Comparison of ENCODE assay signal across 8 cellular contexts in genomic region chr12:77065361-77066204, GRCh38. TPM values are rescaled to one million over a fixed set of nuclear protein-coding genes. Genes with fewer than 3 reads are reported as not detected.
DNase-seq lines count a peak whose midpoint lies in the region; TF ChIP-seq lines count a peak whose summit lies in the region.

A gene with protein sequence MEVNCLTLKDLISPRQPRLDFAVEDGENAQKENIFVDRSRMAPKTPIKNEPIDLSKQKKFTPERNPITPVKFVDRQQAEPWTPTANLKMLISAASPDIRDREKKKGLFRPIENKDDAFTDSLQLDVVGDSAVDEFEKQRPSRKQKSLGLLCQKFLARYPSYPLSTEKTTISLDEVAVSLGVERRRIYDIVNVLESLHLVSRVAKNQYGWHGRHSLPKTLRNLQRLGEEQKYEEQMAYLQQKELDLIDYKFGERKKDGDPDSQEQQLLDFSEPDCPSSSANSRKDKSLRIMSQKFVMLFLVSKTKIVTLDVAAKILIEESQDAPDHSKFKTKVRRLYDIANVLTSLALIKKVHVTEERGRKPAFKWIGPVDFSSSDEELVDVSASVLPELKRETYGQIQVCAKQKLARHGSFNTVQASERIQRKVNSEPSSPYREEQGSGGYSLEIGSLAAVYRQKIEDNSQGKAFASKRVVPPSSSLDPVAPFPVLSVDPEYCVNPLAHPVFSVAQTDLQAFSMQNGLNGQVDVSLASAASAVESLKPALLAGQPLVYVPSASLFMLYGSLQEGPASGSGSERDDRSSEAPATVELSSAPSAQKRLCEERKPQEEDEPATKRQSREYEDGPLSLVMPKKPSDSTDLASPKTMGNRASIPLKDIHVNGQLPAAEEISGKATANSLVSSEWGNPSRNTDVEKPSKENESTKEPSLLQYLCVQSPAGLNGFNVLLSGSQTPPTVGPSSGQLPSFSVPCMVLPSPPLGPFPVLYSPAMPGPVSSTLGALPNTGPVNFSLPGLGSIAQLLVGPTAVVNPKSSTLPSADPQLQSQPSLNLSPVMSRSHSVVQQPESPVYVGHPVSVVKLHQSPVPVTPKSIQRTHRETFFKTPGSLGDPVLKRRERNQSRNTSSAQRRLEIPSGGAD (minus strand): TSS chr12:77065569. CDS start chr12:77064635, 934 bp downstream.

- H3K27ac ChIP-seq in SJSA1 (peak within 1 kb of the TSS; percentile 80), suprapubic skin (peak within 1 kb of the TSS; percentile 4)

- TF ChIP-seq CTCF in GM06990 (IDR thresholded peaks at IDR 0.05; ENCODE audit: insufficient read depth, low read length, poor library complexity, severe bottlenecking): no peak
- TF ChIP-seq CTCF in HFFc6 (IDR thresholded peaks at IDR 0.05): no peak; the same call in 1 of the 2 replicates
- no peak for TF ChIP-seq CTCF in suprapubic skin (IDR thresholded peaks at IDR 0.05)

- peak; percentile 95 for DNase-seq in GM06990 (ENCODE audit: extremely low read depth, insufficient read length)
- DNase-seq in HFFc6: peak; percentile 84
- peak; percentile 82 for DNase-seq in MV-4-11 (lab: John Stamatoyannopoulos, UW)
- peak; percentile 93 to 95 for DNase-seq in SJSA1 (ENCODE audit: low read depth in 1 of 2, low spot score in 2 of 2)
- peak; percentile 87 for DNase-seq in activated naive CD4-positive, alpha-beta T cell treated with Interleukin-2 at 50 U/mL for 16 hours
- DNase-seq in globus pallidus (ENCODE audit: low spot score): peak; percentile 68
- DNase-seq in occipital lobe (lab: John Stamatoyannopoulos, UW): peak; percentile 79
- DNase-seq in suprapubic skin (ENCODE audit: low spot score in 2 of 2): peak; percentile 86 to 87

- TF ChIP-seq POLR2A in suprapubic skin (IDR thresholded peaks at IDR 0.05): no peak

- H3K27me3 ChIP-seq in GM06990 (replicated peaks; ENCODE audit: control insufficient read depth, insufficient read depth, low read length) (no peaks in the 10 kb centered on the region), SJSA1 (replicated peaks) (no peaks in the 10 kb centered on the region), suprapubic skin (peaks cover 3% of the 10 kb centered on the region)

- H3K36me3 Mint-ChIP-seq in HFFc6 (ENCODE audit: low read depth): peaks cover 24% of the 10 kb centered on the region

- H3K27ac Mint-ChIP-seq in HFFc6: peak within 1 kb of the TSS; percentile 85

- H3K4me3 Mint-ChIP-seq in HFFc6: peak within 1 kb of the TSS; percentile 91

- peaks cover 32% of the 10 kb centered on the region for H3K4me1 ChIP-seq in SJSA1 (replicated peaks)
- peaks cover 6% of the 10 kb centered on the region for H3K4me1 ChIP-seq in suprapubic skin

- peaks cover 63% of the 10 kb centered on the region for H3K4me1 Mint-ChIP-seq in HFFc6 (ENCODE audit: low read depth)

- peaks cover 2% of the 10 kb centered on the region; the same call in 1 of the 2 replicates for H3K27me3 Mint-ChIP-seq in HFFc6 (ENCODE audit: insufficient read depth)

- H3K4me3 ChIP-seq in GM06990 (replicated peaks; ENCODE audit: low read depth, low read length): peak within 1 kb of the TSS; percentile 73
- H3K4me3 ChIP-seq in SJSA1: peak within 1 kb of the TSS; percentile 75
- H3K4me3 ChIP-seq in suprapubic skin: peak within 1 kb of the TSS; percentile 63

- no peaks in the 10 kb centered on the region for H3K9me3 Mint-ChIP-seq in HFFc6

- no peak for TF ChIP-seq EP300 in suprapubic skin (IDR thresholded peaks at IDR 0.05)

- H3K36me3 ChIP-seq in GM06990 (ENCODE audit: control insufficient read depth, insufficient read depth, low read length) (no peaks in the 10 kb centered on the region), SJSA1 (peaks cover 43% of the 10 kb centered on the region), suprapubic skin (no peaks in the 10 kb centered on the region)

- H3K9me3 ChIP-seq in SJSA1 (replicated peaks) (no peaks in the 10 kb centered on the region), suprapubic skin (no peaks in the 10 kb centered on the region)

- under 1% methylated on average over 25 of the region's 87 CpGs for WGBS in suprapubic skin

RNA-seq across cellular contexts. Expression of the gene that starts here (rescaled TPM):
- 10 to 100 TPM in 5 of 6 experiments, 1 to 10 TPM in 1; 6.3 to 24.4 (median 18.0) TPM for total RNA-seq in HFFc6 (2021; fragmentation: NEBNext Ultra II Directional; extraction: Animal tissue kit (Norgen Biotek cat#: 25700))
- total RNA-seq in SJSA1 (2014; rRNA removed; shearing (Covaris generic)): 11.6 and 22.1 TPM in 2 replicates
- total RNA-seq in occipital lobe: 1.4 TPM
- total RNA-seq in suprapubic skin: 1 to 10 TPM in 3 of 4 donors, under 1 TPM in 1; 0.83 to 5.2 (median 1.9) TPM

Comparison
In these comparisons a context has a peak if more than half of its experiments do, and no peak if none do; other contexts are left out.
1. Peak in every context shown above with its lines: DNase-seq, H3K4me3 ChIP-seq and H3K27ac ChIP-seq.